Comparison of ENCODE assay signal across 2 cellular contexts in the genomic region with DNA sequence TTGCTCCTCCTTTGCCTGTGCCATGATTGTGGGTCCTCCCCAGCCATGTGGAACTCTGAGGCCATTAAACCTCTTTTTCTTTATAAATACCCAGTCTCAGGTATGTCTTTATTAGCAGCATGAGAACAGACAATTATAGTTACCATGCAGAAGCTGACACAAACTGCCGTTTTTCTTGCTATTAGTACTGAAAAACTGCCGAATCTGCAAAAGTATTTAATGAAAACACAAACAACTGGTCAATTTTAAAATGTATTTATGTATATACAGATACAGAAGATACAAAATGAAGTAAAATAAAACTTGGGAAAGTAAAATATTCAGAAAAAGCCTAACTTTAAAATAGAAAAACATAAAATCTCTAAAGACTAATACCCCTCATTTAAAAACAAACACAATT.
A peak's percentile ranks its signal among the peaks of the same experiment; 100 is the strongest.
TF ChIP-seq lines count a peak whose summit lies in the region.

No MANE protein-coding gene starts in this region.

TF ChIP-seq in HepG2, 621 proteins besides CTCF, POLR2A, EP300 and RAD21:
- TF ChIP-seq IRX3 (CRISPR knock-in tag; IDR thresholded peaks at IDR 0.05; ENCODE audit: borderline replicate concordance, low read depth) (no peak), ZNF605 (CRISPR knock-in tag; IDR thresholded peaks at IDR 0.05) (no peak), ZSCAN9 (CRISPR knock-in tag; IDR thresholded peaks at IDR 0.05; ENCODE audit: borderline replicate concordance) (no peak), LCORL (IDR thresholded peaks at IDR 0.05) (no peak), LCORL (CRISPR knock-in tag; IDR thresholded peaks at IDR 0.05) (no peak), MAFK (conservative IDR thresholded peaks at IDR 0.05 in 1 of 2, IDR thresholded peaks at IDR 0.05 in 1 of 2; ENCODE audit: low read length in 2 of 2) (peak; percentile 54 to 79; a peak in 3 of 4 replicates), ZNF383 (CRISPR knock-in tag; IDR thresholded peaks at IDR 0.05; ENCODE audit: borderline replicate concordance) (no peak), CCAR2 (optimal IDR thresholded peaks at IDR 0.05; ENCODE audit: low read depth, low read length) (no peak), TRIM24 (CRISPR knock-in tag; IDR thresholded peaks at IDR 0.05) (no peak), NFKBIZ (CRISPR knock-in tag; IDR thresholded peaks at IDR 0.05) (no peak), ZNF501 (CRISPR knock-in tag; IDR thresholded peaks at IDR 0.05) (no peak), ZNF253 (CRISPR knock-in tag; IDR thresholded peaks at IDR 0.05; ENCODE audit: borderline replicate concordance) (no peak), MAFF (IDR thresholded peaks at IDR 0.05; ENCODE audit: low read depth, low read length) (peak; percentile 65)

TF ChIP-seq in H1, 55 proteins besides CTCF, POLR2A, EP300 and RAD21:
- TF ChIP-seq MAFK (IDR thresholded peaks at IDR 0.05; ENCODE audit: low read depth, low read length) (no peak), CEBPB (IDR thresholded peaks at IDR 0.05; ENCODE audit: low read depth, low read length) (no peak), CHD2 (IDR thresholded peaks at IDR 0.05; ENCODE audit: low read length) (no peak), JUND (IDR thresholded peaks at IDR 0.05; ENCODE audit: low read length) (no peak), BRCA1 (IDR thresholded peaks at IDR 0.05; ENCODE audit: low read depth, low read length) (no peak), SIRT6 (IDR thresholded peaks at IDR 0.05; ENCODE audit: low read length) (no peak), CTBP2 (IDR thresholded peaks at IDR 0.05; ENCODE audit: borderline replicate concordance, insufficient read depth, insufficient read length, low read length) (no peak), KDM1A (IDR thresholded peaks at IDR 0.05; ENCODE audit: borderline replicate concordance, low read length) (no peak), SUZ12 (IDR thresholded peaks at IDR 0.05; ENCODE audit: low read length) (no peak), TAF7 (optimal IDR thresholded peaks at IDR 0.05; ENCODE audit: borderline replicate concordance, low read depth, low read length) (no peak), SAP30 (IDR thresholded peaks at IDR 0.05; ENCODE audit: insufficient read depth, insufficient replicate concordance, low read length) (no peak), SP1 (IDR thresholded peaks at IDR 0.05; ENCODE audit: low read depth, low read length) (no peak), TAF1 (IDR thresholded peaks at IDR 0.05; ENCODE audit: low read depth, low read length) (no peak), TBP (IDR thresholded peaks at IDR 0.05; ENCODE audit: low read depth, low read length) (no peak)
- TF ChIP-seq, protein P1, sequence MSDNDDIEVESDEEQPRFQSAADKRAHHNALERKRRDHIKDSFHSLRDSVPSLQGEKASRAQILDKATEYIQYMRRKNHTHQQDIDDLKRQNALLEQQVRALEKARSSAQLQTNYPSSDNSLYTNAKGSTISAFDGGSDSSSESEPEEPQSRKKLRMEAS (IDR thresholded peaks at IDR 0.05), result no peak
